1 cellular context compared by ENCODE assay signal in genomic region chr14:65373671-65374039, GRCh38.
TF ChIP-seq lines count a peak whose summit lies in the region.

No MANE protein-coding gene starts in this region.

TF ChIP-seq in GM23338, 12 proteins besides CTCF, POLR2A, EP300 and RAD21 (continued from another document):
- TF ChIP-seq, protein P1, sequence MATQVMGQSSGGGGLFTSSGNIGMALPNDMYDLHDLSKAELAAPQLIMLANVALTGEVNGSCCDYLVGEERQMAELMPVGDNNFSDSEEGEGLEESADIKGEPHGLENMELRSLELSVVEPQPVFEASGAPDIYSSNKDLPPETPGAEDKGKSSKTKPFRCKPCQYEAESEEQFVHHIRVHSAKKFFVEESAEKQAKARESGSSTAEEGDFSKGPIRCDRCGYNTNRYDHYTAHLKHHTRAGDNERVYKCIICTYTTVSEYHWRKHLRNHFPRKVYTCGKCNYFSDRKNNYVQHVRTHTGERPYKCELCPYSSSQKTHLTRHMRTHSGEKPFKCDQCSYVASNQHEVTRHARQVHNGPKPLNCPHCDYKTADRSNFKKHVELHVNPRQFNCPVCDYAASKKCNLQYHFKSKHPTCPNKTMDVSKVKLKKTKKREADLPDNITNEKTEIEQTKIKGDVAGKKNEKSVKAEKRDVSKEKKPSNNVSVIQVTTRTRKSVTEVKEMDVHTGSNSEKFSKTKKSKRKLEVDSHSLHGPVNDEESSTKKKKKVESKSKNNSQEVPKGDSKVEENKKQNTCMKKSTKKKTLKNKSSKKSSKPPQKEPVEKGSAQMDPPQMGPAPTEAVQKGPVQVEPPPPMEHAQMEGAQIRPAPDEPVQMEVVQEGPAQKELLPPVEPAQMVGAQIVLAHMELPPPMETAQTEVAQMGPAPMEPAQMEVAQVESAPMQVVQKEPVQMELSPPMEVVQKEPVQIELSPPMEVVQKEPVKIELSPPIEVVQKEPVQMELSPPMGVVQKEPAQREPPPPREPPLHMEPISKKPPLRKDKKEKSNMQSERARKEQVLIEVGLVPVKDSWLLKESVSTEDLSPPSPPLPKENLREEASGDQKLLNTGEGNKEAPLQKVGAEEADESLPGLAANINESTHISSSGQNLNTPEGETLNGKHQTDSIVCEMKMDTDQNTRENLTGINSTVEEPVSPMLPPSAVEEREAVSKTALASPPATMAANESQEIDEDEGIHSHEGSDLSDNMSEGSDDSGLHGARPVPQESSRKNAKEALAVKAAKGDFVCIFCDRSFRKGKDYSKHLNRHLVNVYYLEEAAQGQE (IDR thresholded peaks at IDR 0.05; ENCODE audit: unreplicated experiment) = no peak
TF ChIP-seq in GM23338: peak in this region for 0.
